Comparison of ENCODE assay signal across 11 cellular contexts in the genomic region with DNA sequence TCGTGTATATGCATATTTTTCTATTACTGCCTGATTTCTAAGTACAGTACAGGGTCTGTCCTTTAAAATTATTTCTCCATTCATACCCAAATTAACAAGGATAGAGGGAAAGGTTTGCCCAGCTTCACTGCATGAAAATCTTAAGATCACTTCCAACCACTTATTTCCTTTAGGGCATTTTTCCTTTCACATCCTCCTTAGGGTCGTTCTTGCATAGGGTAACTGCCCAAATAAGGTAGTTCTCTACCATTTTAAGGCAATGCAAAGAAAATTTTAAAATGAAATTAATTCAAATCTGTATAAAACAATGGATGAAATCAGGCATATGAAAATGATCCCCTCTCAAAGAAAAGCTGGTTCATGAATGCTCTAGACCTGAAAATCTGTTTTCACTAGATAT. TPM values are rescaled to one million over a fixed set of nuclear protein-coding genes. Genes with fewer than 3 reads are reported as not detected.
DNase-seq lines count a peak whose midpoint lies in the region; ATAC-seq and TF ChIP-seq lines count a peak whose summit lies in the region.
"Had no signal": no experiment of that assay in that cellular context is flagged by ENCODE, and none has a peak within 500 bp of the region (broad histone marks: within the 10 kb centered on the region; RNA-seq: fewer than 3 reads in every experiment).

No MANE protein-coding gene starts in this region.

- TF ChIP-seq CTCF in brain (conservative IDR thresholded peaks at IDR 0.05) = no peak

- no peak for DNase-seq in activated T-cell treated with anti-CD3 and anti-CD28 coated beads, Interleukin-2, amount 50 U/mL, for 4 hours
- DNase-seq in activated T-cell treated with anti-CD3 and anti-CD28 coated beads, Interleukin-2, amount 50 U/mL, for 48 hours = no peak
- peak; percentile 41 for DNase-seq in MV-4-11 (lab: John Stamatoyannopoulos, UW)
- no peak for DNase-seq in hepatic stellate cell (ENCODE audit: low spot score)
- DNase-seq: T-helper 9 cell had no signal

- no peaks in the 10 kb centered on the region for H3K36me3 Mint-ChIP-seq in activated T-cell treated with anti-CD3 and anti-CD28 coated beads, Interleukin-2, amount 50 U/mL, for 4 hours (ENCODE audit: insufficient read depth)
- H3K36me3 Mint-ChIP-seq in brain = no peaks in the 10 kb centered on the region

- H3K4me3 ChIP-seq in neuron (ENCODE audit: low read length) = no peak overlapping the region

- no peaks in the 10 kb centered on the region for H3K36me3 ChIP-seq in neuron (ENCODE audit: insufficient read depth, low read length)
- H3K36me3 ChIP-seq: vagina had no signal

- no peak overlapping the region for H3K27ac Mint-ChIP-seq in brain

- no peaks in the 10 kb centered on the region for H3K9me3 ChIP-seq in neuron (ENCODE audit: low read length)
- H3K9me3 ChIP-seq: vagina had no signal

- peaks cover 30% of the 10 kb centered on the region for H3K4me1 Mint-ChIP-seq in activated T-cell treated with anti-CD3 and anti-CD28 coated beads, Interleukin-2, amount 50 U/mL, for 4 hours (ENCODE audit: low read depth)
- H3K4me1 Mint-ChIP-seq in brain = peaks cover 36% of the 10 kb centered on the region

- peak overlapping the region; percentile 69 for H2AFZ ChIP-seq in neuron (ENCODE audit: low read depth, low read length)

- no peak for TF ChIP-seq POLR2A in GM18505 (IDR thresholded peaks at IDR 0.05; ENCODE audit: borderline replicate concordance, extremely low read depth, insufficient read depth, insufficient read length)

- no peaks in the 10 kb centered on the region for H3K9me3 Mint-ChIP-seq in activated T-cell treated with anti-CD3 and anti-CD28 coated beads, Interleukin-2, amount 50 U/mL, for 4 hours
- peaks cover 0 to 6% (median 0%) of the 10 kb centered on the region in 5 experiments for H3K9me3 Mint-ChIP-seq in brain

- H3K4me1 ChIP-seq in neuron (ENCODE audit: insufficient read depth, low read length) = peaks cover 22% of the 10 kb centered on the region

- H3K4me3 Mint-ChIP-seq in activated T-cell treated with anti-CD3 and anti-CD28 coated beads, Interleukin-2, amount 50 U/mL, for 4 hours = peak overlapping the region; percentile 27
- peak overlapping the region; percentile 26 to 80 (median 77) for H3K4me3 Mint-ChIP-seq in brain

- peaks cover 52% of the 10 kb centered on the region for H3K27me3 ChIP-seq in neuron (ENCODE audit: insufficient read depth, low read length)
- H3K27me3 ChIP-seq: vagina had no signal

- ATAC-seq in activated T-cell treated with anti-CD3 and anti-CD28 coated beads, Interleukin-2, amount 50 U/mL, for 4 hours = no peak
- ATAC-seq in GM18505 (IDR thresholded peaks at IDR 0.05; ENCODE audit: unreplicated experiment) = no peak
- no peak for ATAC-seq in GM21737 (IDR thresholded peaks at IDR 0.05; ENCODE audit: unreplicated experiment)

- peaks cover 77% of the 10 kb centered on the region for H3K27me3 Mint-ChIP-seq in activated T-cell treated with anti-CD3 and anti-CD28 coated beads, Interleukin-2, amount 50 U/mL, for 4 hours (ENCODE audit: low read depth)
- H3K27me3 Mint-ChIP-seq in brain = peaks cover 94% of the 10 kb centered on the region

RNA-seq across cellular contexts. Expression of a gene that starts 4.1 kb away (rescaled TPM):
- under 1 TPM in 2 of 3 donors, not detected in 1; 0.11 to 0.16 TPM for total RNA-seq in activated T-cell treated with anti-CD3 and anti-CD28 coated beads, Interleukin-2, amount 50 U/mL, for 4 hours
- polyA plus RNA-seq in brain (ENCODE audit: insufficient read depth, low read depth, low replicate concordance) = 0.15 TPM
- total RNA-seq: vagina had no signal
- polyA plus RNA-seq: AG04450 had no signal

RNA-seq across cellular contexts. Expression of a gene that starts 17.1 kb away (rescaled TPM):
- total RNA-seq in activated T-cell treated with anti-CD3 and anti-CD28 coated beads, Interleukin-2, amount 50 U/mL, for 4 hours = under 1 TPM; 0.08 to 0.40 (median 0.16) TPM
- 1.2 TPM for polyA plus RNA-seq in brain (ENCODE audit: insufficient read depth, low read depth, low replicate concordance)

RNA-seq across cellular contexts. Expression of a gene that starts 50.0 kb away (rescaled TPM):
- not detected for total RNA-seq in activated T-cell treated with anti-CD3 and anti-CD28 coated beads, Interleukin-2, amount 50 U/mL, for 4 hours
- 1.4 TPM for polyA plus RNA-seq in brain (ENCODE audit: insufficient read depth, low read depth, low replicate concordance)
- total RNA-seq: vagina had no signal
- polyA plus RNA-seq: AG04450 had no signal

RNA-seq across cellular contexts. Expression of a gene that starts 56.3 kb away (rescaled TPM):
- total RNA-seq in activated T-cell treated with anti-CD3 and anti-CD28 coated beads, Interleukin-2, amount 50 U/mL, for 4 hours = not detected
- 7.5 TPM for polyA plus RNA-seq in brain (ENCODE audit: insufficient read depth, low read depth, low replicate concordance)
- total RNA-seq: vagina had no signal
- polyA plus RNA-seq: AG04450 had no signal
